25 cellular contexts compared by ENCODE assay signal in the genomic region with DNA sequence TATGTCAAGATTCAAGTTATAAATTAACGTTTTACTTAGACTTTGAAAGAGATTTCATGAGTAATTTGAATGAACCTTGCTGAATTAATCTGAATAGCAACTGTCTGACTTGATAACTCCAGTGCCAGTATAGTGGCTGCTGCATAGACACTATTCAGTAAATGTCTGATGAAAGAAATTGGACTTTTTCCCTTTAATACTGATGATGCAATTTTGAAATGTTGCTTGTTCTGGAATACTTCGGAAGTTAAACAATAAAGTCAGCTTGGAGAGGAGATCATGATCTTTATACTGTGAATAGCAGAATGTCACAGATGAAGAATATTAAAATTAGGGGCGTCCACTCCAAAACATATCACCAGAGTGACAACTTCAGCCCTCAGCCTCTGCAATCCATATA. TPM values are rescaled to one million over a fixed set of nuclear protein-coding genes. Genes with fewer than 3 reads are reported as not detected.
"Had no signal": no experiment of that assay in that cellular context is flagged by ENCODE, and none has a peak within 500 bp of the region (broad histone marks: within the 10 kb centered on the region; RNA-seq: fewer than 3 reads in every experiment).

No MANE protein-coding gene starts in this region.

- DNase-seq: dermis blood vessel endothelial cell; effector memory CD4-positive, alpha-beta T cell; foreskin fibroblast; heart left ventricle; kidney; left ventricle myocardium inferior; lower lobe of right lung; naive thymus-derived CD8-positive, alpha-beta T cell; nephron progenitor cell; nucleus accumbens; sigmoid colon; stimulated activated CD4-positive, alpha-beta T cell treated with anti-CD3 and anti-CD28 coated beads, Interleukin-2, amount 100 ng/mL, for 24 hours; stimulated activated CD4-positive, alpha-beta T cell treated with anti-CD3 and anti-CD28 coated beads, Interleukin-4, amount 100 ng/mL, for 24 hours; stimulated activated naive CD4-positive, alpha-beta T cell treated with Interleukin-2 at 50 U/mL for 16 hours; stomach; thyroid gland had no signal

- H3K4me1 ChIP-seq: prostate gland had no signal

- H3K4me2 ChIP-seq: hepatocyte had no signal

- H2AFZ ChIP-seq: hepatocyte had no signal

- H3K4me3 ChIP-seq: coronary artery, gastroesophageal sphincter, heart left ventricle, hepatocyte, left ventricle myocardium inferior, lower lobe of right lung, prostate gland, right atrium auricular region, sigmoid colon, stomach, thyroid gland had no signal

- H3K27ac ChIP-seq: coronary artery, gastroesophageal sphincter, heart left ventricle, hepatocyte, left ventricle myocardium inferior, lower lobe of right lung, prostate gland, right atrium auricular region, sigmoid colon, stomach, thyroid gland had no signal

- H3K9me3 ChIP-seq: gastroesophageal sphincter, lower lobe of right lung, prostate gland, sigmoid colon, stomach, thyroid gland had no signal

- FAIRE-seq: endothelial cell of umbilical vein, kidney had no signal

- H3K27me3 ChIP-seq: gastroesophageal sphincter, heart left ventricle, hepatocyte, right atrium auricular region, sigmoid colon, stomach, thyroid gland had no signal

- ATAC-seq: gastroesophageal sphincter; heart left ventricle; lower lobe of right lung; naive thymus-derived CD8-positive, alpha-beta T cell; stimulated activated effector memory CD8-positive, alpha-beta T cell treated with anti-CD3 and anti-CD28 coated beads, Interleukin-12 subunit alpha, Interleukin-12 subunit beta, amount 100 ng/mL, for 72 hours had no signal

RNA-seq across cellular contexts. Expression of gene NKAPL, which starts 18.6 kb away (rescaled TPM):
- total RNA-seq: myocyte, osteocyte had no signal
- polyA plus RNA-seq: hepatocyte had no signal
